Comparison of ENCODE assay signal across 19 cellular contexts in the genomic region with DNA sequence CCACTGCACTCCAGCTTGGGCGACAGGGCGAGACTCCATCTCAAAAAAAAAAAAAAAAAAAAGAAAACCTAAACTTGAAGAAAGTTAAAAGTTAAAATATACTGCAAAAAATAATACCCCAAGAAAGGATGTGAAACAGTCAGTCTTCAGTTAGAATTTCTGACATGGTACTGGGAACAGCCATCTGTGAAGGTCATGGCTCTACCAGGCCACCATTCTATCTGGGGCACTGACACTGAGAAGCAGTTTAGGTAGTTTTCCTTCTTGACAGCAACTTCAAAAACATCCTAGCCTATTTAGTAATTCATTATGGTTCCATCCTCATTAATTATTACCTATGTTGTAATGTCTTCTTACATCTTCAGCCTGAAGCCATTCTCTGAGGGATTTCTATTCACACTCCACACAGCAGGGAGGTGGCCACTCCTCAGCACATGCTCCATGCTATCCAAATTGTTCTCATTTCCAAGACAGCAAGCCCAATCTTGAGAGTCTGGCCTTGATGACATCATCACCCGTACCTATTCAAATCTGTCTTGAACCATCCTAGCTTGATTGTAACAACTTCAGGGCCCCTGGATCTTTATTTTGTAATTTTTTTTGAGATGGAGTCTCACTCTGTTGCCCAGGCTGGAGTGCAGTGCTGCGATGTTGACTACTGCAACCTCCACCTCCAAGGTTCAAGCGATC. TPM values are rescaled to one million over a fixed set of nuclear protein-coding genes. Genes with fewer than 3 reads are reported as not detected.
DNase-seq lines count a peak whose midpoint lies in the region; ATAC-seq lines count a peak whose summit lies in the region.
"Had no signal": no experiment of that assay in that cellular context is flagged by ENCODE, and none has a peak within 500 bp of the region (broad histone marks: within the 10 kb centered on the region; RNA-seq: fewer than 3 reads in every experiment).

No MANE protein-coding gene starts in this region.

- H3K27me3 Mint-ChIP-seq in activated T-cell treated with anti-CD3 and anti-CD28 coated beads, Interleukin-2, amount 50 U/mL, for 24 hours, result no peaks in the 10 kb centered on the region
- no peaks in the 10 kb centered on the region for H3K27me3 Mint-ChIP-seq in activated T-cell treated with anti-CD3 and anti-CD28 coated beads, Interleukin-2, amount 50 U/mL, for 4 hours (ENCODE audit: low read depth)
- H3K27me3 Mint-ChIP-seq in activated CD8-positive, alpha-beta T cell treated with anti-CD3 and anti-CD28 coated beads, Interleukin-2, amount 10 ng/mL, durations not matched to agents 7 days and 5 days (ENCODE audit: low read depth), result no peaks in the 10 kb centered on the region
- H3K27me3 Mint-ChIP-seq: B cell had no signal

- no peak for DNase-seq in activated T-cell treated with anti-CD3 and anti-CD28 coated beads, Interleukin-2, amount 50 U/mL, for 24 hours
- no peak for DNase-seq in activated T-cell treated with anti-CD3 and anti-CD28 coated beads, Interleukin-2, amount 50 U/mL, for 4 hours
- DNase-seq in activated CD8-positive, alpha-beta T cell treated with anti-CD3 and anti-CD28 coated beads, Interleukin-2, amount 10 ng/mL, durations not matched to agents 7 days and 5 days, result no peak
- peak; percentile 1 for DNase-seq in left lobe of liver (ENCODE audit: low spot score)
- DNase-seq in renal cortical epithelial cell (ENCODE audit: low read depth), result peak; percentile 78
- DNase-seq in activated CD4-positive, alpha-beta T cell treated with anti-CD3 and anti-CD28 coated beads for 4 hours, result no peak
- DNase-seq: H7, MM.1S, NCI-H1694 treated with DMSO at 0.1 percent for 48 hours, NCI-H2081, NCI-H2227 treated with DMSO at 0.1 percent for 48 hours, NCI-H526 treated with DMSO at 0.1 percent for 48 hours, PC-9, SJCRH30 had no signal

- ATAC-seq in activated T-cell treated with anti-CD3 and anti-CD28 coated beads, Interleukin-2, amount 50 U/mL, for 4 hours, result no peak
- ATAC-seq in activated CD8-positive, alpha-beta T cell treated with anti-CD3 and anti-CD28 coated beads, Interleukin-2, amount 10 ng/mL, durations not matched to agents 7 days and 5 days, result no peak
- ATAC-seq in left lobe of liver (no peak), HG03439 (IDR thresholded peaks at IDR 0.05; ENCODE audit: unreplicated experiment) (no peak), HG03469 (IDR thresholded peaks at IDR 0.05; ENCODE audit: unreplicated experiment) (no peak)
- ATAC-seq: Right ventricle myocardium inferior had no signal

- CTCF ChIA-PET in activated CD8-positive, alpha-beta T cell treated with anti-CD3 and anti-CD28 coated beads, Interleukin-2, amount 10 ng/mL, durations not matched to agents 7 days and 5 days (lab: Charles Lee), result interaction anchor here (0.7 kb wide), 1 partner anchor 105 kb away, joined by 3 read pairs; a partner anchor contains a TSS

- H3K27ac Mint-ChIP-seq in activated T-cell treated with anti-CD3 and anti-CD28 coated beads, Interleukin-2, amount 50 U/mL, for 24 hours, result peak overlapping the region; percentile 49
- H3K27ac Mint-ChIP-seq in activated CD8-positive, alpha-beta T cell treated with anti-CD3 and anti-CD28 coated beads, Interleukin-2, amount 10 ng/mL, durations not matched to agents 7 days and 5 days, result peak overlapping the region; percentile 53
- H3K27ac Mint-ChIP-seq: B cell had no signal

- H3K4me1 Mint-ChIP-seq in activated T-cell treated with anti-CD3 and anti-CD28 coated beads, Interleukin-2, amount 50 U/mL, for 24 hours (ENCODE audit: low read depth), result peaks cover 18% of the 10 kb centered on the region
- peaks cover 7% of the 10 kb centered on the region for H3K4me1 Mint-ChIP-seq in activated T-cell treated with anti-CD3 and anti-CD28 coated beads, Interleukin-2, amount 50 U/mL, for 4 hours (ENCODE audit: low read depth)
- H3K4me1 Mint-ChIP-seq in activated CD8-positive, alpha-beta T cell treated with anti-CD3 and anti-CD28 coated beads, Interleukin-2, amount 10 ng/mL, durations not matched to agents 7 days and 5 days (ENCODE audit: low read depth), result peaks cover 26% of the 10 kb centered on the region

- POLR2A ChIA-PET in activated CD8-positive, alpha-beta T cell treated with anti-CD3 and anti-CD28 coated beads, Interleukin-2, amount 10 ng/mL, durations not matched to agents 7 days and 5 days (lab: Charles Lee), result interaction anchor here (0.9 kb wide), 1 partner anchor 46 kb away, joined by 3 read pairs; no protein-coding TSS in a partner anchor

- H3K9me3 Mint-ChIP-seq in activated T-cell treated with anti-CD3 and anti-CD28 coated beads, Interleukin-2, amount 50 U/mL, for 24 hours, result no peaks in the 10 kb centered on the region
- H3K9me3 Mint-ChIP-seq in activated T-cell treated with anti-CD3 and anti-CD28 coated beads, Interleukin-2, amount 50 U/mL, for 4 hours, result no peaks in the 10 kb centered on the region
- no peaks in the 10 kb centered on the region for H3K9me3 Mint-ChIP-seq in activated CD8-positive, alpha-beta T cell treated with anti-CD3 and anti-CD28 coated beads, Interleukin-2, amount 10 ng/mL, durations not matched to agents 7 days and 5 days (ENCODE audit: insufficient read depth)

- H3K4me3 Mint-ChIP-seq in activated T-cell treated with anti-CD3 and anti-CD28 coated beads, Interleukin-2, amount 50 U/mL, for 24 hours, result no peak overlapping the region
- no peak overlapping the region for H3K4me3 Mint-ChIP-seq in activated T-cell treated with anti-CD3 and anti-CD28 coated beads, Interleukin-2, amount 50 U/mL, for 4 hours
- H3K4me3 Mint-ChIP-seq in activated CD8-positive, alpha-beta T cell treated with anti-CD3 and anti-CD28 coated beads, Interleukin-2, amount 10 ng/mL, durations not matched to agents 7 days and 5 days, result no peak overlapping the region
- H3K4me3 Mint-ChIP-seq: B cell had no signal

- peaks cover 85% of the 10 kb centered on the region for H3K36me3 Mint-ChIP-seq in activated T-cell treated with anti-CD3 and anti-CD28 coated beads, Interleukin-2, amount 50 U/mL, for 24 hours (ENCODE audit: low read depth)
- H3K36me3 Mint-ChIP-seq in activated T-cell treated with anti-CD3 and anti-CD28 coated beads, Interleukin-2, amount 50 U/mL, for 4 hours (ENCODE audit: insufficient read depth), result peaks cover 44% of the 10 kb centered on the region
- peaks cover 64% of the 10 kb centered on the region for H3K36me3 Mint-ChIP-seq in activated CD8-positive, alpha-beta T cell treated with anti-CD3 and anti-CD28 coated beads, Interleukin-2, amount 10 ng/mL, durations not matched to agents 7 days and 5 days (ENCODE audit: low read depth)

RNA-seq across cellular contexts. Expression of a gene that starts 38.2 kb away (rescaled TPM):
- under 1 TPM in 1 of 3 donors, not detected in 2; 0.15 TPM for total RNA-seq in activated T-cell treated with anti-CD3 and anti-CD28 coated beads, Interleukin-2, amount 50 U/mL, for 4 hours
- not detected for total RNA-seq in activated CD8-positive, alpha-beta T cell treated with anti-CD3 and anti-CD28 coated beads, Interleukin-2, amount 10 ng/mL, durations not matched to agents 7 days and 5 days
- 261 TPM for total RNA-seq in left lobe of liver
- total RNA-seq in renal cortical epithelial cell, result not detected in 2 replicates
- total RNA-seq: B cell, IMR-90, PC-9, Right ventricle myocardium inferior had no signal

RNA-seq across cellular contexts. Expression of a gene that starts 46.5 kb away (rescaled TPM):
- 10 to 100 TPM; 64.1 to 66.6 (median 66.5) TPM for total RNA-seq in activated T-cell treated with anti-CD3 and anti-CD28 coated beads, Interleukin-2, amount 50 U/mL, for 4 hours
- total RNA-seq in activated CD8-positive, alpha-beta T cell treated with anti-CD3 and anti-CD28 coated beads, Interleukin-2, amount 10 ng/mL, durations not matched to agents 7 days and 5 days, result 100 to 1,000 TPM; 112 to 120 TPM
- 40.4 TPM for total RNA-seq in left lobe of liver
- 13.4 and 58.2 TPM in 2 replicates for total RNA-seq in renal cortical epithelial cell

RNA-seq across cellular contexts. Expression of a gene that starts 46.7 kb away (rescaled TPM):
- total RNA-seq in activated T-cell treated with anti-CD3 and anti-CD28 coated beads, Interleukin-2, amount 50 U/mL, for 4 hours, result 10 to 100 TPM; 19.0 to 22.6 (median 22.2) TPM
- 10 to 100 TPM; 30.7 to 32.3 TPM for total RNA-seq in activated CD8-positive, alpha-beta T cell treated with anti-CD3 and anti-CD28 coated beads, Interleukin-2, amount 10 ng/mL, durations not matched to agents 7 days and 5 days
- total RNA-seq in left lobe of liver, result 24.6 TPM
- 5.2 and 12.9 TPM in 2 replicates for total RNA-seq in renal cortical epithelial cell

Comparison
In these comparisons a context has a peak if more than half of its experiments do, and no peak if none do; other contexts are left out.
1. DNase-seq: peak in left lobe of liver (single experiment) and renal cortical epithelial cell (single experiment); none in activated T-cell treated with anti-CD3 and anti-CD28 coated beads, Interleukin-2, amount 50 U/mL, for 24 hours (single experiment), activated T-cell treated with anti-CD3 and anti-CD28 coated beads, Interleukin-2, amount 50 U/mL, for 4 hours (single experiment), activated CD8-positive, alpha-beta T cell treated with anti-CD3 and anti-CD28 coated beads, Interleukin-2, amount 10 ng/mL, durations not matched to agents 7 days and 5 days (single experiment) and activated CD4-positive, alpha-beta T cell treated with anti-CD3 and anti-CD28 coated beads for 4 hours (0 of 2).
2. RNA of a gene that starts 38.2 kb away (total RNA-seq): 261 TPM in left lobe of liver (single experiment); 0.15 TPM in activated T-cell treated with anti-CD3 and anti-CD28 coated beads, Interleukin-2, amount 50 U/mL, for 4 hours, not detected in activated CD8-positive, alpha-beta T cell treated with anti-CD3 and anti-CD28 coated beads, Interleukin-2, amount 10 ng/mL, durations not matched to agents 7 days and 5 days and not detected in renal cortical epithelial cell; every median in the first group is over 100 times any median in the second.